8 cellular contexts compared by ENCODE assay signal in genomic region chr5:96336351-96336985, GRCh38.
DNase-seq lines count a peak whose midpoint lies in the region; ATAC-seq, FAIRE-seq and TF ChIP-seq lines count a peak whose summit lies in the region.

No MANE protein-coding gene starts in this region.

- H3K4me2 ChIP-seq in trophoblast cell (ENCODE audit: low read length), result no peak overlapping the region

- TF ChIP-seq CTCF in D721Med (IDR thresholded peaks at IDR 0.05; ENCODE audit: insufficient read depth, missing control alignments), result peak; percentile 95
- TF ChIP-seq CTCF in vagina (IDR thresholded peaks at IDR 0.05), result peak; percentile 73 to 89 (median 79)

- no peak overlapping the region for H3K18ac ChIP-seq in trophoblast cell (ENCODE audit: low read length)

- no peak overlapping the region for H2AFZ ChIP-seq in trophoblast cell (ENCODE audit: insufficient read depth, low read length, poor library complexity)

- H3K4me3 Mint-ChIP-seq in activated naive CD4-positive, alpha-beta T cell treated with anti-CD3 and anti-CD28 coated beads for 36 hours, result no peak overlapping the region

- H4K12ac ChIP-seq in trophoblast cell (ENCODE audit: low read depth, low read length), result no peak overlapping the region

- no CpG with 5 or more reads among the region's 6 CpGs for WGBS in trophoblast cell (ENCODE audit: extremely low coverage, insufficient coverage, insufficient read length)

- H3K9ac ChIP-seq in trophoblast cell (ENCODE audit: low read length), result no peak overlapping the region

- H3K14ac ChIP-seq in trophoblast cell (ENCODE audit: low read length), result no peak overlapping the region

- H3K79me2 ChIP-seq in trophoblast cell (ENCODE audit: control insufficient read depth, insufficient read depth, low read length, poor library complexity), result no peaks in the 10 kb centered on the region

- H3K36me3 ChIP-seq in trophoblast cell (ENCODE audit: control insufficient read depth in 1 of 2, insufficient read depth in 2 of 2, low read length in 2 of 2) (no peaks in the 10 kb centered on the region), vagina (no peaks in the 10 kb centered on the region)

- H3K4me3 ChIP-seq in trophoblast cell (ENCODE audit: low read depth, low read length) (no peak overlapping the region), vagina (no peak overlapping the region)

- H3K27me3 ChIP-seq in trophoblast cell (ENCODE audit: insufficient read depth, low read length) (no peaks in the 10 kb centered on the region), vagina (no peaks in the 10 kb centered on the region)

- no peak overlapping the region for H3K27ac ChIP-seq in trophoblast cell (ENCODE audit: low read depth, low read length)
- peak overlapping the region; percentile 57 for H3K27ac ChIP-seq in vagina

- no peak overlapping the region for H2BK5ac ChIP-seq in trophoblast cell (ENCODE audit: low read depth, low read length, poor library complexity)

- peaks cover 18% of the 10 kb centered on the region for H3K4me1 Mint-ChIP-seq in activated naive CD4-positive, alpha-beta T cell treated with anti-CD3 and anti-CD28 coated beads for 36 hours (ENCODE audit: low read depth)

- H3K36me3 Mint-ChIP-seq in activated naive CD4-positive, alpha-beta T cell treated with anti-CD3 and anti-CD28 coated beads for 36 hours (ENCODE audit: low read depth), result no peaks in the 10 kb centered on the region

- no peak overlapping the region for H2AK5ac ChIP-seq in trophoblast cell (ENCODE audit: low read length)

- H4K8ac ChIP-seq in trophoblast cell (ENCODE audit: low read depth, low read length), result no peak overlapping the region

- no peak overlapping the region for H2BK12ac ChIP-seq in trophoblast cell (ENCODE audit: low read length)

- peaks cover 16% of the 10 kb centered on the region for H3K27me3 Mint-ChIP-seq in activated naive CD4-positive, alpha-beta T cell treated with anti-CD3 and anti-CD28 coated beads for 36 hours (ENCODE audit: low read depth)

- peak; percentile 87 for FAIRE-seq in D721Med (lab: Jason Lieb, UNC)
- FAIRE-seq in HTR-8/SVneo (lab: Jason Lieb, UNC), result no peak

- no peak overlapping the region for H3K4ac ChIP-seq in trophoblast cell (ENCODE audit: low read depth, low read length)

- no peak overlapping the region for H4K91ac ChIP-seq in trophoblast cell (ENCODE audit: low read depth, low read length)

- no peak overlapping the region for H3K27ac Mint-ChIP-seq in activated naive CD4-positive, alpha-beta T cell treated with anti-CD3 and anti-CD28 coated beads for 36 hours

- CTCF ChIA-PET in activated naive CD4-positive, alpha-beta T cell treated with anti-CD3 and anti-CD28 coated beads for 36 hours (lab: Charles Lee), result interaction anchor here (0.5 to 4.0 kb wide), 28 partner anchors 9 to 558 kb away, joined by 3 to 46 read pairs (median 5); partner anchors contain the start of gene ELL2

- no peak overlapping the region for H3K23ac ChIP-seq in trophoblast cell (ENCODE audit: low read length)

- H3K4me1 ChIP-seq in trophoblast cell (ENCODE audit: control insufficient read depth in 1 of 2, insufficient read depth in 2 of 2, low read length in 2 of 2) (peaks cover 0 to 2% of the 10 kb centered on the region in 2 experiments), vagina (peaks cover 12% of the 10 kb centered on the region)

- H3K9me3 ChIP-seq in trophoblast cell (ENCODE audit: insufficient read depth, low read depth, low read length) (no peaks in the 10 kb centered on the region), vagina (no peaks in the 10 kb centered on the region)

- TF ChIP-seq POLR2A in vagina (IDR thresholded peaks at IDR 0.05), result no peak

- peak; percentile 61 for ATAC-seq in GM21367 (IDR thresholded peaks at IDR 0.05; ENCODE audit: unreplicated experiment)

- DNase-seq in D721Med (ENCODE audit: insufficient read length, low spot score) (no peak), HTR-8/SVneo (ENCODE audit: insufficient read length, low spot score) (peak; percentile 72), RPMI7951 (ENCODE audit: low read depth) (peak; percentile 80), head of caudate nucleus (peak in 39 of 42 donors; percentile 17 to 91 (median 76)), trophoblast cell (peak; percentile 75 to 95), vagina (ENCODE audit: extremely low spot score in 2 of 2) (no peak)
- DNase-seq in activated naive CD4-positive, alpha-beta T cell treated with anti-CD3 and anti-CD28 coated beads for 36 hours, result peak; percentile 81

- no peak overlapping the region for H2BK120ac ChIP-seq in trophoblast cell (ENCODE audit: insufficient read depth, low read length, poor library complexity)

- H3K9me3 Mint-ChIP-seq in activated naive CD4-positive, alpha-beta T cell treated with anti-CD3 and anti-CD28 coated beads for 36 hours, result no peaks in the 10 kb centered on the region

- intact Hi-C loops in activated naive CD4-positive, alpha-beta T cell treated with anti-CD3 and anti-CD28 coated beads for 36 hours (cut with micrococcal nuclease), result loop anchor here (1.0 to 2.0 kb wide), 9 partner anchors 56 to 692 kb away; partner anchors contain the start of gene ELL2
- intact Hi-C loops in head of caudate nucleus (cut with DNase I) (loop anchor here (2.0 to 5.0 kb wide), 2 partner anchors 374 to 476 kb away; partner anchors contain the start of gene ELL2), vagina (cut with DNase I) (loop anchor here (5.0 to 10.0 kb wide), 2 partner anchors 372 to 479 kb away; partner anchors contain the start of gene ELL2)

- H3K79me1 ChIP-seq in trophoblast cell (ENCODE audit: low read length), result peaks cover 1% of the 10 kb centered on the region

Comparison
In these comparisons a context has a peak if more than half of its experiments do, and no peak if none do; other contexts are left out.
1. DNase-seq: peak in HTR-8/SVneo (single experiment), RPMI7951 (single experiment), activated naive CD4-positive, alpha-beta T cell treated with anti-CD3 and anti-CD28 coated beads for 36 hours (single experiment), head of caudate nucleus (39 of 42) and trophoblast cell (2 of 2); none in D721Med (single experiment) and vagina (0 of 2).